Comparison of ENCODE assay signal across 9 cellular contexts in genomic region chr17:45371414-45372324, GRCh38. TPM values are rescaled to one million over a fixed set of nuclear protein-coding genes. Genes with fewer than 3 reads are reported as not detected.
A peak's percentile ranks its signal among the peaks of the same experiment; 100 is the strongest.
DNase-seq lines count a peak whose midpoint lies in the region; ATAC-seq and TF ChIP-seq lines count a peak whose summit lies in the region.
"Had no signal": no experiment of that assay in that cellular context is flagged by ENCODE, and none has a peak within 500 bp of the region (broad histone marks: within the 10 kb centered on the region; RNA-seq: fewer than 3 reads in every experiment).

No MANE protein-coding gene starts in this region.

- intact Hi-C loops in Right ventricle myocardium inferior (cut with DNase I) (loop anchor here (2.0 kb wide), 1 partner anchor 55 kb away; the partner anchor contains the start of gene MAP3K14), uterus (cut with DNase I; ENCODE audit: low total_unique reads) (no loop called here)

- H3K4me2 ChIP-seq in BLaER1, result peak overlapping the region; percentile 10; the same call in 1 of the 2 replicates
- peak overlapping the region; percentile 72 for H3K4me2 ChIP-seq in osteoblast (ENCODE audit: insufficient read depth, low read length)

- no peaks in the 10 kb centered on the region for H3K9me3 Mint-ChIP-seq in activated naive CD8-positive, alpha-beta T cell treated with anti-CD3 and anti-CD28 coated beads for 36 hours

- no peak overlapping the region for H3K9ac ChIP-seq in BLaER1
- H3K9ac ChIP-seq in HUES64 (ENCODE audit: low read depth, low read length), result peak overlapping the region; percentile 88

- DNase-seq in activated naive CD8-positive, alpha-beta T cell treated with anti-CD3 and anti-CD28 coated beads for 36 hours, result peak; percentile 78
- peak; percentile 88 for DNase-seq in Right ventricle myocardium inferior (ENCODE audit: missing footprints)
- DNase-seq in osteoblast (ENCODE audit: insufficient read length, low spot score, missing footprints), result peak; percentile 99
- peak; percentile 69 to 79 for DNase-seq in uterus
- no peak for DNase-seq in DMS79 treated with DMSO at 0.1 percent for 48 hours (lab: John Stamatoyannopoulos, UW)
- no peak for DNase-seq in activated gamma-delta T cell (lab: John Stamatoyannopoulos, UW)

- peaks cover 28% of the 10 kb centered on the region for H3K27me3 Mint-ChIP-seq in activated naive CD8-positive, alpha-beta T cell treated with anti-CD3 and anti-CD28 coated beads for 36 hours

- peak; percentile 93 for ATAC-seq in Right ventricle myocardium inferior

- TF ChIP-seq CTCF in osteoblast (IDR thresholded peaks at IDR 0.05; ENCODE audit: extremely low read depth, low read depth, low read length), result no peak
- TF ChIP-seq CTCF in uterus (IDR thresholded peaks at IDR 0.05), result peak in 1 of 4 experiments; percentile 16

- H3K27ac ChIP-seq in BLaER1, result no peak overlapping the region
- peak overlapping the region; percentile 100 for H3K27ac ChIP-seq in HUES64 (ENCODE audit: low read depth, low read length)
- peak overlapping the region; percentile 86 for H3K27ac ChIP-seq in osteoblast (ENCODE audit: low read depth, low read length)
- H3K27ac ChIP-seq in uterus, result peak overlapping the region; percentile 70 to 73
- H3K27ac ChIP-seq: HL-60 had no signal

- H3K27me3 ChIP-seq in BLaER1 (peaks cover 39% of the 10 kb centered on the region), HUES64 (ENCODE audit: insufficient read depth, low read length) (no peaks in the 10 kb centered on the region), osteoblast (ENCODE audit: insufficient read depth, low read length) (no peaks in the 10 kb centered on the region), uterus (no peaks in the 10 kb centered on the region)

- H4K20me1 ChIP-seq in BLaER1 (no peaks in the 10 kb centered on the region), osteoblast (ENCODE audit: insufficient read depth, low read length) (no peaks in the 10 kb centered on the region)

- H3K4me3 ChIP-seq in BLaER1 (no peak overlapping the region), HUES64 (ENCODE audit: low read length) (peak overlapping the region; percentile 37), osteoblast (ENCODE audit: insufficient read depth, low read length) (peak overlapping the region; percentile 41), uterus (peak overlapping the region in 1 of 2 donors; percentile 23)

- no peaks in the 10 kb centered on the region for H3K79me2 ChIP-seq in osteoblast (ENCODE audit: insufficient read depth, low read length)

- peak overlapping the region; percentile 52 for H2AFZ ChIP-seq in osteoblast (ENCODE audit: low read length)

- H3K4me3 Mint-ChIP-seq in activated naive CD8-positive, alpha-beta T cell treated with anti-CD3 and anti-CD28 coated beads for 36 hours, result peak overlapping the region; percentile 63

- peak in 1 of 2 donors; percentile 8 for TF ChIP-seq POLR2A in uterus (IDR thresholded peaks at IDR 0.05)

- H3K27ac Mint-ChIP-seq in activated naive CD8-positive, alpha-beta T cell treated with anti-CD3 and anti-CD28 coated beads for 36 hours, result no peak overlapping the region

- WGBS in HUES64, result 9% methylated on average over 52 of the region's 55 CpGs

- H3K4me1 Mint-ChIP-seq in activated naive CD8-positive, alpha-beta T cell treated with anti-CD3 and anti-CD28 coated beads for 36 hours, result peaks cover 13% of the 10 kb centered on the region

- no peaks in the 10 kb centered on the region for H3K36me3 Mint-ChIP-seq in activated naive CD8-positive, alpha-beta T cell treated with anti-CD3 and anti-CD28 coated beads for 36 hours

- no peaks in the 10 kb centered on the region for H3K36me3 ChIP-seq in BLaER1
- H3K36me3 ChIP-seq in HUES64 (ENCODE audit: insufficient read depth, low read length), result no peaks in the 10 kb centered on the region
- H3K36me3 ChIP-seq in osteoblast (ENCODE audit: insufficient read depth, low read length), result no peaks in the 10 kb centered on the region
- H3K36me3 ChIP-seq in uterus, result no peaks in the 10 kb centered on the region

- peaks cover 36% of the 10 kb centered on the region for H3K4me1 ChIP-seq in BLaER1
- peaks cover 34% of the 10 kb centered on the region for H3K4me1 ChIP-seq in HUES64 (ENCODE audit: insufficient read depth, low read length)
- peaks cover 44% of the 10 kb centered on the region for H3K4me1 ChIP-seq in osteoblast (ENCODE audit: insufficient read depth, low read length)
- peaks cover 0 to 7% of the 10 kb centered on the region in 2 donors for H3K4me1 ChIP-seq in uterus

- H3K9me3 ChIP-seq in BLaER1 (no peaks in the 10 kb centered on the region), HUES64 (ENCODE audit: insufficient read depth, low read depth, low read length) (no peaks in the 10 kb centered on the region), osteoblast (ENCODE audit: low read depth, low read length) (no peaks in the 10 kb centered on the region), uterus (no peaks in the 10 kb centered on the region)

RNA-seq across cellular contexts. Expression of gene MAP3K14, which starts 54.8 kb away (rescaled TPM):
- 3.4 TPM for polyA plus RNA-seq in HUES64 (2013, experiment 1 of 2)
- 3.2 TPM for polyA plus RNA-seq in HUES64 (2013, experiment 2 of 2)
- total RNA-seq in activated naive CD8-positive, alpha-beta T cell treated with anti-CD3 and anti-CD28 coated beads for 36 hours, result 10 to 100 TPM; 27.1 to 28.3 TPM
- 14.4 TPM for total RNA-seq in Right ventricle myocardium inferior
- total RNA-seq in osteoblast, result 2.7 and 3.6 TPM in 2 replicates
- 10 to 100 TPM in 1 of 4 donors, 1 to 10 TPM in 3; 1.0 to 22.1 (median 4.9) TPM for total RNA-seq in uterus

Comparison
In these comparisons a context has a peak if more than half of its experiments do, and no peak if none do; other contexts are left out.
1. DNase-seq: peak in activated naive CD8-positive, alpha-beta T cell treated with anti-CD3 and anti-CD28 coated beads for 36 hours (single experiment), Right ventricle myocardium inferior (single experiment), osteoblast (single experiment) and uterus (2 of 2); none in DMS79 treated with DMSO at 0.1 percent for 48 hours (single experiment) and activated gamma-delta T cell (single experiment).